18 cellular contexts compared by ENCODE assay signal in genomic region chr2:169071455-169071854, GRCh38. TPM values are rescaled to one million over a fixed set of nuclear protein-coding genes. Genes with fewer than 3 reads are reported as not detected.
DNase-seq lines count a peak whose midpoint lies in the region; ATAC-seq, FAIRE-seq and TF ChIP-seq lines count a peak whose summit lies in the region.
"Had no signal": no experiment of that assay in that cellular context is flagged by ENCODE, and none has a peak within 500 bp of the region (broad histone marks: within the 10 kb centered on the region; RNA-seq: fewer than 3 reads in every experiment).

No MANE protein-coding gene starts in this region.

- TF ChIP-seq POLR2A in HepG2 (IDR thresholded peaks at IDR 0.05; ENCODE audit: insufficient read depth in 1 of 2, low read depth in 2 of 2, low read length in 2 of 2): no peak

- no peak overlapping the region for H3K4me3 Mint-ChIP-seq in immature natural killer cell
- H3K4me3 Mint-ChIP-seq: neural crest cell had no signal

- H3K27me3 Mint-ChIP-seq in immature natural killer cell (ENCODE audit: low read depth in 3 of 3): peaks cover 0 to 6% (median 3%) of the 10 kb centered on the region in 3 donors

- no peak overlapping the region for H3K27ac Mint-ChIP-seq in immature natural killer cell

- TF ChIP-seq RAD21 in liver (IDR thresholded peaks at IDR 0.05): peak in 1 of 2 donors; percentile 4
- no peak for TF ChIP-seq RAD21 in HepG2 (CRISPR knock-in tag; IDR thresholded peaks at IDR 0.05)

- DNase-seq in HepG2 (ENCODE audit: low spot score): no peak
- peak; percentile 40 for DNase-seq in OCI-M1 (lab: John Stamatoyannopoulos, UW)
- peak; percentile 56 to 80 for DNase-seq in foreskin keratinocyte
- DNase-seq in immature natural killer cell: no peak
- DNase-seq in HuH-7.5 (ENCODE audit: low spot score): no peak
- DNase-seq: activated naive CD4-positive, alpha-beta T cell treated with Interleukin-2 at 50 U/mL for 16 hours; body of pancreas; glutamatergic neuron; MG63; NCI-H2081 treated with DMSO at 0.1 percent for 48 hours; NCI-H526; Peyer's patch; retina; stimulated activated CD4-positive, alpha-beta T cell treated with anti-CD3 and anti-CD28 coated beads, Interleukin-1b, Interleukin-23, amount 100 ng/mL, for 48 hours had no signal

- no peaks in the 10 kb centered on the region for H3K9me3 Mint-ChIP-seq in immature natural killer cell
- H3K9me3 Mint-ChIP-seq: neural crest cell had no signal

- H3K4me1 Mint-ChIP-seq in immature natural killer cell: peaks cover 4 to 10% of the 10 kb centered on the region in 2 donors
- H3K4me1 Mint-ChIP-seq: neural crest cell had no signal

- H2AFZ ChIP-seq in HepG2 (ENCODE audit: low read length): no peak overlapping the region

- POLR2A ChIA-PET in HepG2 (lab: Yijun Ruan, JAX): no interaction called here

- no peaks in the 10 kb centered on the region for H3K36me3 ChIP-seq in liver (ENCODE audit: control insufficient read depth in 4 of 4, insufficient read depth in 3 of 4, low read depth in 1 of 4, low read length in 3 of 4)
- no peaks in the 10 kb centered on the region for H3K36me3 ChIP-seq in HepG2 (replicated peaks in 1 of 2; ENCODE audit: control insufficient read depth in 1 of 2, insufficient read depth in 2 of 2, low read length in 2 of 2)
- H3K36me3 ChIP-seq: MG63, Peyer's patch had no signal

- ATAC-seq in HepG2 (no peak), foreskin keratinocyte (peak; percentile 59), HG02852 (IDR thresholded peaks at IDR 0.05; ENCODE audit: unreplicated experiment) (no peak)
- ATAC-seq: body of pancreas had no signal

- in situ Hi-C loops in HepG2 (cut with HindIII; ENCODE audit: extremely low pct_ligation_motif_present, low pct_unique_long_range_greater_than_20kb): no loop called here

- no peaks in the 10 kb centered on the region for H3K9me3 ChIP-seq in liver (ENCODE audit: control insufficient read depth in 4 of 4, low read length in 3 of 4)
- H3K9me3 ChIP-seq in HepG2 (ENCODE audit: low read length): no peaks in the 10 kb centered on the region
- H3K9me3 ChIP-seq: body of pancreas, Peyer's patch had no signal

- WGBS in liver: 39% methylated on average over 5 of the region's 5 CpGs
- 16% methylated on average over 5 of the region's 5 CpGs for WGBS in HepG2 (ENCODE audit: low lambda C conversion rate)

- H3K27me3 ChIP-seq in liver (ENCODE audit: control insufficient read depth in 4 of 4, insufficient read depth in 4 of 4, low read length in 3 of 4) (no peaks in the 10 kb centered on the region), HepG2 (ENCODE audit: control insufficient read depth in 1 of 2, insufficient read depth in 2 of 2, low read length in 2 of 2) (peaks cover 1 to 12% of the 10 kb centered on the region in 2 experiments; a peak in 2 of 5 replicates), foreskin keratinocyte (no peaks in the 10 kb centered on the region)
- H3K27me3 ChIP-seq: body of pancreas, MG63, Peyer's patch had no signal

- intact Hi-C loops in HepG2 (cut with micrococcal nuclease; ENCODE audit: unreplicated experiment): no loop called here

- H4K20me1 ChIP-seq in HepG2 (ENCODE audit: insufficient read depth, low read length): no peaks in the 10 kb centered on the region

- H3K79me2 ChIP-seq in HepG2 (ENCODE audit: insufficient read depth, low read length): no peaks in the 10 kb centered on the region

- TF ChIP-seq CTCF in liver (IDR thresholded peaks at IDR 0.05; ENCODE audit: low read depth, low read length, missing input control): no peak
- TF ChIP-seq CTCF in HepG2 (CRISPR knock-in tag; IDR thresholded peaks at IDR 0.05): no peak
- TF ChIP-seq CTCF in foreskin keratinocyte (conservative IDR thresholded peaks at IDR 0.05): no peak

- H3K4me3 ChIP-seq in liver (ENCODE audit: low read depth in 1 of 3, low read length in 3 of 3) (peak overlapping the region in 1 of 3 donors; percentile 5), HepG2 (replicated peaks in 1 of 3; ENCODE audit: insufficient read depth in 1 of 3, low read depth in 2 of 3, low read length in 3 of 3) (no peak overlapping the region)
- H3K4me3 ChIP-seq: body of pancreas, MG63, Peyer's patch had no signal

- H3K9ac ChIP-seq in liver (ENCODE audit: low read depth in 1 of 2, low read length in 2 of 2): peak overlapping the region in 1 of 2 donors; percentile 62
- H3K9ac ChIP-seq in HepG2 (ENCODE audit: insufficient read depth, low read depth, low read length): no peak overlapping the region

- H3K36me3 Mint-ChIP-seq in immature natural killer cell: no peaks in the 10 kb centered on the region

- no peak overlapping the region for H3K4me2 ChIP-seq in HepG2 (ENCODE audit: low read depth, low read length)

- CTCF ChIA-PET in HepG2 (lab: Yijun Ruan, JAX; ENCODE audit: low intra/inter-chr PET ratio, low total read pairs): no interaction called here

- BruUV-seq in HepG2 (replicated peaks; lab: Mats Ljungman, UMichigan): no TSS peak

- peak overlapping the region; percentile 87 to 89 for H3K27ac ChIP-seq in liver (ENCODE audit: low read depth in 1 of 2, low read length in 2 of 2)
- H3K27ac ChIP-seq in HepG2 (ENCODE audit: extremely low read length, insufficient read depth, low read length): no peak overlapping the region
- no peak overlapping the region for H3K27ac ChIP-seq in foreskin keratinocyte
- H3K27ac ChIP-seq: body of pancreas, Peyer's patch had no signal

- TF ChIP-seq EP300 in HepG2 (IDR thresholded peaks at IDR 0.05; ENCODE audit: low read depth in 2 of 2, low read length in 2 of 2) (no peak), HepG2 (CRISPR knock-in tag; IDR thresholded peaks at IDR 0.05; ENCODE audit: borderline replicate concordance) (no peak)

- no peak for FAIRE-seq in HepG2 (lab: Jason Lieb, UNC)
- FAIRE-seq: H54 had no signal

- H3K4me1 ChIP-seq in liver (ENCODE audit: control insufficient read depth in 4 of 4, insufficient read depth in 4 of 4, low read length in 3 of 4) (peaks cover 5 to 48% (median 15%) of the 10 kb centered on the region in 4 donors), HepG2 (ENCODE audit: insufficient read depth, low read length) (no peaks in the 10 kb centered on the region; the same call in 1 of the 2 replicates), foreskin keratinocyte (peaks cover 19% of the 10 kb centered on the region)
- H3K4me1 ChIP-seq: body of pancreas, Peyer's patch had no signal

RNA-seq across cellular contexts. Expression of gene DHRS9, which starts 2.1 kb away (rescaled TPM):
- under 1 TPM; 0.67 to 0.93 TPM for total RNA-seq in liver
- polyA plus RNA-seq in liver: under 1 TPM; 0.25 to 0.60 TPM
- not detected in 2 replicates for total RNA-seq in HepG2 (2016; rRNA removed; fragmentation: Illumina TruSeq; extraction: Trizol)
- not detected in 2 replicates for total RNA-seq in HepG2 (2016; cell fraction: cytosol; rRNA removed; fragmentation: Illumina TruSeq; extraction: Trizol; ENCODE audit: low read depth)
- total RNA-seq in HepG2 (2016; cell fraction: insoluble cytoplasmic fraction; rRNA removed; fragmentation: Illumina TruSeq; extraction: Trizol): not detected in 2 replicates
- not detected in 2 replicates for total RNA-seq in HepG2 (2016; cell fraction: membrane; rRNA removed; fragmentation: Illumina TruSeq; extraction: Trizol)
- total RNA-seq in HepG2 (2016; cell fraction: nucleus; rRNA removed; fragmentation: Illumina TruSeq; extraction: Trizol): not detected in 2 replicates
- polyA plus RNA-seq in HepG2 (2011; rRNA removed): not detected in 2 replicates
- polyA plus RNA-seq in HepG2 (2011; cell fraction: cytosol; rRNA removed): not detected in 2 replicates
- not detected in 2 replicates for polyA plus RNA-seq in HepG2 (2011; cell fraction: nucleus; rRNA removed)
- not detected in 2 replicates for polyA plus RNA-seq in HepG2 (2012)
- not detected in 2 replicates for polyA plus RNA-seq in HepG2 (2016; cell fraction: cytosol; fragmentation: Illumina TruSeq; extraction: Trizol; ENCODE audit: low read depth)
- polyA plus RNA-seq in HepG2 (2016; cell fraction: insoluble cytoplasmic fraction; fragmentation: Illumina TruSeq; extraction: Trizol; ENCODE audit: low read depth): not detected in 2 replicates
- not detected in 2 replicates for polyA plus RNA-seq in HepG2 (2016; cell fraction: membrane; fragmentation: Illumina TruSeq; extraction: Trizol; ENCODE audit: low read depth)
- polyA plus RNA-seq in HepG2 (2016; cell fraction: nucleus; fragmentation: Illumina TruSeq; extraction: Trizol; ENCODE audit: insufficient read depth, low read depth): not detected in 2 replicates
- 0.14 TPM in 1 of 2 replicates, not detected in the other for polyA minus RNA-seq in HepG2 (2011; rRNA and poly(A)+ RNA removed; ENCODE audit: low replicate concordance)
- polyA minus RNA-seq in HepG2 (2011; cell fraction: cytosol; rRNA and poly(A)+ RNA removed): not detected in 2 replicates
- polyA minus RNA-seq in HepG2 (2011; cell fraction: nucleus; rRNA and poly(A)+ RNA removed): not detected in 2 replicates
- 0.20 TPM in 1 of 2 replicates, not detected in the other for total RNA-seq in foreskin keratinocyte
- 0.09 and 0.10 TPM in 2 replicates for polyA plus RNA-seq in foreskin keratinocyte
- under 1 TPM in 1 of 3 donors, not detected in 2; 0.31 TPM for polyA plus RNA-seq in immature natural killer cell
- total RNA-seq: neural crest cell had no signal

RNA-seq across cellular contexts. Expression of gene ABCB11, which starts 40.3 kb away (rescaled TPM):
- total RNA-seq in liver (10 to 100 TPM; 43.5 to 74.3 TPM), HepG2 (2016; rRNA removed; fragmentation: Illumina TruSeq; extraction: Trizol) (not detected in 2 replicates), foreskin keratinocyte (not detected in 2 replicates)
- polyA plus RNA-seq in liver (10 to 100 TPM; 18.3 to 33.1 TPM), HepG2 (2011; rRNA removed) (not detected in 2 replicates), foreskin keratinocyte (not detected in 2 replicates), immature natural killer cell (not detected)
- total RNA-seq in HepG2 (2016; cell fraction: cytosol; rRNA removed; fragmentation: Illumina TruSeq; extraction: Trizol; ENCODE audit: low read depth): not detected in 2 replicates
- not detected in 2 replicates for total RNA-seq in HepG2 (2016; cell fraction: insoluble cytoplasmic fraction; rRNA removed; fragmentation: Illumina TruSeq; extraction: Trizol)
- total RNA-seq in HepG2 (2016; cell fraction: membrane; rRNA removed; fragmentation: Illumina TruSeq; extraction: Trizol): not detected in 2 replicates
- total RNA-seq in HepG2 (2016; cell fraction: nucleus; rRNA removed; fragmentation: Illumina TruSeq; extraction: Trizol): not detected in 2 replicates
- polyA plus RNA-seq in HepG2 (2011; cell fraction: cytosol; rRNA removed): not detected in 2 replicates
- polyA plus RNA-seq in HepG2 (2011; cell fraction: nucleus; rRNA removed): not detected in 2 replicates
- not detected in 2 replicates for polyA plus RNA-seq in HepG2 (2012)
- not detected in 2 replicates for polyA plus RNA-seq in HepG2 (2016; cell fraction: cytosol; fragmentation: Illumina TruSeq; extraction: Trizol; ENCODE audit: low read depth)
- not detected in 2 replicates for polyA plus RNA-seq in HepG2 (2016; cell fraction: insoluble cytoplasmic fraction; fragmentation: Illumina TruSeq; extraction: Trizol; ENCODE audit: low read depth)
- polyA plus RNA-seq in HepG2 (2016; cell fraction: membrane; fragmentation: Illumina TruSeq; extraction: Trizol; ENCODE audit: low read depth): not detected in 2 replicates
- not detected in 2 replicates for polyA plus RNA-seq in HepG2 (2016; cell fraction: nucleus; fragmentation: Illumina TruSeq; extraction: Trizol; ENCODE audit: insufficient read depth, low read depth)
- 0.09 TPM in 1 of 2 replicates, not detected in the other for polyA minus RNA-seq in HepG2 (2011; rRNA and poly(A)+ RNA removed; ENCODE audit: low replicate concordance)
- polyA minus RNA-seq in HepG2 (2011; cell fraction: cytosol; rRNA and poly(A)+ RNA removed): not detected in 2 replicates
- not detected in 2 replicates for polyA minus RNA-seq in HepG2 (2011; cell fraction: nucleus; rRNA and poly(A)+ RNA removed)

Comparison
In these comparisons a context has a peak if more than half of its experiments do, and no peak if none do; other contexts are left out.
1. H3K27ac ChIP-seq: peak in liver (2 of 2); none in HepG2 (single experiment) and foreskin keratinocyte (single experiment).
2. RNA of gene ABCB11, which starts 40.3 kb away (polyA plus RNA-seq): 18.3 to 33.1 TPM in liver; not detected in HepG2, not detected in foreskin keratinocyte and not detected in immature natural killer cell; every median in the first group is over 10 times any median in the second.
3. DNase-seq: peak in OCI-M1 (single experiment) and foreskin keratinocyte (2 of 2); none in HepG2 (single experiment), immature natural killer cell (0 of 3) and HuH-7.5 (single experiment).